1 cellular context compared by ENCODE assay signal in genomic region chr10:18312385-18313145, GRCh38.
TF ChIP-seq lines count a peak whose summit lies in the region.

No MANE protein-coding gene starts in this region.

TF ChIP-seq in GM23338, 12 proteins besides CTCF, POLR2A, EP300 and RAD21 (continued from another document):
- TF ChIP-seq ZNF462 (CRISPR knock-in tag; IDR thresholded peaks at IDR 0.05), result no peak
